Comparison of ENCODE assay signal across 8 cellular contexts in genomic region chr9:136484153-136485048, GRCh38. TPM values are rescaled to one million over a fixed set of nuclear protein-coding genes. Genes with fewer than 3 reads are reported as not detected.
DNase-seq lines count a peak whose midpoint lies in the region; ATAC-seq and TF ChIP-seq lines count a peak whose summit lies in the region.

No MANE protein-coding gene starts in this region.

- H3K4me3 ChIP-seq in AG04450 (ENCODE audit: low read depth, low read length) (peak overlapping the region; percentile 73), GM23248 (peak overlapping the region; percentile 80), osteoblast (ENCODE audit: insufficient read depth, low read length) (peak overlapping the region; percentile 84)

- peaks cover 28 to 34% (median 31%) of the 10 kb centered on the region in 3 donors for H3K4me1 Mint-ChIP-seq in T-cell

- H4K20me1 ChIP-seq in GM23248 (ENCODE audit: insufficient read depth) (peaks cover 9% of the 10 kb centered on the region; the same call in 1 of the 2 replicates), osteoblast (ENCODE audit: insufficient read depth, low read length) (peaks cover 33% of the 10 kb centered on the region)

- H3K27ac ChIP-seq in AG04450 (ENCODE audit: low read depth, low read length) (no peak overlapping the region), GM23248 (peak overlapping the region; percentile 94), osteoblast (ENCODE audit: low read depth, low read length) (peak overlapping the region; percentile 94)

- no peak for ATAC-seq in T-cell (replicated peaks in 1 of 4)
- peak; percentile 6 for ATAC-seq in esophagus mucosa
- no peak for ATAC-seq in HG03469 (IDR thresholded peaks at IDR 0.05; ENCODE audit: unreplicated experiment)
- ATAC-seq in HG03521 (IDR thresholded peaks at IDR 0.05; ENCODE audit: unreplicated experiment): no peak

- H3K9me3 Mint-ChIP-seq in T-cell: no peaks in the 10 kb centered on the region

- 22 to 24% methylated on average over 48 to 54 of the region's 59 CpGs for WGBS in GM23248 (ENCODE audit: low coverage in 1 of 2, low lambda C conversion rate in 2 of 2, missing lambda C conversion rate in 2 of 2), 2 experiments

- POLR2A ChIA-PET in AG04450 (lab: Yijun Ruan, JAX): interaction anchor here (0.6 to 1.1 kb wide), 4 partner anchors 10 to 382 kb away, joined by 3 to 7 read pairs (median 4); no protein-coding TSS in a partner anchor
- POLR2A ChIA-PET in T-cell (lab: Charles Lee): interaction anchor here in 1 of 2 donors (0.6 kb wide), 1 partner anchor 243 kb away, joined by 9 read pairs; no protein-coding TSS in a partner anchor

- in situ Hi-C loops in GM23248 (cut with MboI): no loop called here

- H3K27ac Mint-ChIP-seq in T-cell: peak overlapping the region; percentile 36 to 39

- H3K36me3 ChIP-seq in GM23248 (ENCODE audit: low read depth): no peaks in the 10 kb centered on the region
- peaks cover 6% of the 10 kb centered on the region for H3K36me3 ChIP-seq in osteoblast (ENCODE audit: insufficient read depth, low read length)

- H3K9me3 ChIP-seq in AG04450 (ENCODE audit: control insufficient read depth, insufficient read depth, low read length) (no peaks in the 10 kb centered on the region; the same call in 1 of the 2 replicates), GM23248 (ENCODE audit: low read depth) (no peaks in the 10 kb centered on the region), osteoblast (ENCODE audit: low read depth, low read length) (no peaks in the 10 kb centered on the region)

- H3K4me1 ChIP-seq in GM23248 (ENCODE audit: insufficient read depth): peaks cover 11% of the 10 kb centered on the region; the same call in 1 of the 2 replicates
- H3K4me1 ChIP-seq in osteoblast (ENCODE audit: insufficient read depth, low read length): peaks cover 18% of the 10 kb centered on the region

- peak overlapping the region; percentile 87 for H3K4me2 ChIP-seq in GM23248 (ENCODE audit: unreplicated experiment)
- H3K4me2 ChIP-seq in osteoblast (ENCODE audit: insufficient read depth, low read length): peak overlapping the region; percentile 96

- H3K27me3 Mint-ChIP-seq in T-cell: no peaks in the 10 kb centered on the region

- H3F3A ChIP-seq in GM23248 (ENCODE audit: insufficient read depth): peaks cover 10% of the 10 kb centered on the region; the same call in 1 of the 2 replicates

- peak overlapping the region; percentile 53 to 73 (median 67) for H3K4me3 Mint-ChIP-seq in T-cell

- H3K36me3 Mint-ChIP-seq in T-cell: peaks cover 3% of the 10 kb centered on the region

- peaks cover 16% of the 10 kb centered on the region for H3K27me3 ChIP-seq in AG04450 (ENCODE audit: control insufficient read depth, insufficient read depth, low read length)
- H3K27me3 ChIP-seq in GM23248 (replicated peaks; ENCODE audit: insufficient read depth): no peaks in the 10 kb centered on the region
- no peaks in the 10 kb centered on the region for H3K27me3 ChIP-seq in osteoblast (ENCODE audit: insufficient read depth, low read length)

- CTCF ChIA-PET in AG04450 (lab: Charles Lee): interaction anchor here (1.0 to 8.2 kb wide), 7 partner anchors 142 to 244 kb away, joined by 3 to 183 read pairs (median 27); no protein-coding TSS in a partner anchor
- CTCF ChIA-PET in T-cell (lab: Charles Lee): interaction anchor here (1.1 to 2.2 kb wide), 3 partner anchors 55 to 147 kb away, joined by 4 to 6 read pairs (median 5); no protein-coding TSS in a partner anchor

- H2AFZ ChIP-seq in GM23248 (peak overlapping the region; percentile 70), osteoblast (ENCODE audit: low read length) (peak overlapping the region; percentile 86)

- peak overlapping the region; percentile 82 for H3K9ac ChIP-seq in GM23248

- H3K79me2 ChIP-seq in GM23248 (ENCODE audit: insufficient read depth) (peaks cover 34% of the 10 kb centered on the region), osteoblast (ENCODE audit: insufficient read depth, low read length) (peaks cover 32% of the 10 kb centered on the region)

- TF ChIP-seq CTCF in AG04450 (IDR thresholded peaks at IDR 0.05; ENCODE audit: low read depth, low read length): no peak
- TF ChIP-seq CTCF in osteoblast (IDR thresholded peaks at IDR 0.05; ENCODE audit: extremely low read depth, low read depth, low read length): no peak

- H3K9me2 ChIP-seq in GM23248 (ENCODE audit: insufficient read depth): no peaks in the 10 kb centered on the region

- DNase-seq in AG04450 (ENCODE audit: low read depth, low spot score) (no peak), GM23248 (peak; percentile 67), T-cell (peak in 16 of 34 experiments; percentile 6 to 42 (median 16)), osteoblast (ENCODE audit: insufficient read length, low spot score, missing footprints) (no peak), NCI-H2107 treated with DMSO at 0.1 percent for 48 hours (lab: John Stamatoyannopoulos, UW; ENCODE audit: unreplicated experiment) (no peak)

RNA-seq across cellular contexts. Expression of gene SEC16A, which starts 1.6 kb away (rescaled TPM):
- polyA plus RNA-seq in AG04450 (2011; rRNA removed): 23.2 and 30.7 TPM in 2 replicates
- polyA minus RNA-seq in AG04450 (2011; rRNA and poly(A)+ RNA removed): 34.9 and 45.8 TPM in 2 replicates
- 32.0 and 34.5 TPM in 2 replicates for total RNA-seq in GM23248 (2014; rRNA removed; shearing (Covaris generic))
- polyA plus RNA-seq in GM23248 (2016; fragmentation: Nextera tagmentation; extraction: Ambion mirVana): 40.4 and 43.4 TPM in 2 replicates
- total RNA-seq in T-cell: 10 to 100 TPM; 76.3 to 99.0 (median 92.4) TPM
- total RNA-seq in esophagus mucosa: 32.0 TPM
- 36.8 and 38.4 TPM in 2 replicates for total RNA-seq in osteoblast

RNA-seq across cellular contexts. Expression of gene INPP5E, which starts 44.8 kb away (rescaled TPM):
- 4.3 and 5.2 TPM in 2 replicates for polyA plus RNA-seq in AG04450 (2011; rRNA removed)
- polyA minus RNA-seq in AG04450 (2011; rRNA and poly(A)+ RNA removed): 4.0 and 4.9 TPM in 2 replicates
- 8.1 and 12.5 TPM in 2 replicates for total RNA-seq in GM23248 (2014; rRNA removed; shearing (Covaris generic))
- polyA plus RNA-seq in GM23248 (2016; fragmentation: Nextera tagmentation; extraction: Ambion mirVana): 5.0 and 5.2 TPM in 2 replicates
- 10 to 100 TPM; 16.5 to 35.5 (median 31.8) TPM for total RNA-seq in T-cell
- total RNA-seq in esophagus mucosa: 5.7 TPM
- 7.4 and 8.3 TPM in 2 replicates for total RNA-seq in osteoblast
